In the genomic region with DNA sequence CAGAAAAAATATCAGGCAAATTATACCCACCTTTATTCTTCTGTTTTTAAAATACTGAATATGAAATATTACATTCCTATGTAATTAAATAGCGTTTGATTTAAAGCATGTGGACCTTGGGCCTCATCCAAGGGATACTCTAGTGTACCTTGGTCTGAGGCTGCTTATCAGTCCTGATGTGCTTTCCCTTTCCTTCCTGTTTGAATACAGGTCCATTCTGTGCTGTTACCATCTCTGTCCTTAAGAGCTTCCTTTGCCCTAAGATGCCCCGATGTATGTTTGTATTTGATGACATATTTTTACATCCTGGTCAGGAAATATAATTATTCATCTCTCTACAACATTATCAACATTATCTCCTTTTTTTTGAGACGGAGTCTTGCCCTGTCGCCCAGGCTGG, we compare ENCODE assay signal across 23 cellular contexts. TPM values are rescaled to one million over a fixed set of nuclear protein-coding genes. Genes with fewer than 3 reads are reported as not detected.
"Had no signal": no experiment of that assay in that cellular context is flagged by ENCODE, and none has a peak within 500 bp of the region (broad histone marks: within the 10 kb centered on the region; RNA-seq: fewer than 3 reads in every experiment).

No MANE protein-coding gene starts in this region.

- H3K4me3 ChIP-seq: dorsolateral prefrontal cortex, esophagus muscularis mucosa, skin epidermis, thyroid gland, upper lobe of left lung had no signal

- ATAC-seq: activated CD8-positive, alpha-beta memory T cell treated with anti-CD3 and anti-CD28 coated beads, Interleukin-2, amount 10 ng/mL, durations not matched to agents 7 days and 5 days; activated CD8-positive, alpha-beta T cell treated with anti-CD3 and anti-CD28 coated beads, Interleukin-2, amount 10 ng/mL, durations not matched to agents 7 days and 5 days; activated naive CD8-positive, alpha-beta T cell treated with anti-CD3 and anti-CD28 coated beads, Interleukin-2, amount 50 U/mL, for 24 hours; effector memory CD8-positive, alpha-beta T cell; foreskin keratinocyte; naive thymus-derived CD8-positive, alpha-beta T cell; sciatic nerve; stimulated activated memory B cell treated with anti-CD40 and anti-IgM and Interleukin-4, amounts not matched to agents 10 μg/mL and 1 μg/mL and 100 μg/mL, for 72 hours; stimulated activated naive CD8-positive, alpha-beta T cell treated with anti-CD3 and anti-CD28 coated beads, Interleukin-15, amount 100 ng/mL, for 72 hours had no signal

- H3K27me3 ChIP-seq: dorsolateral prefrontal cortex, esophagus muscularis mucosa, foreskin keratinocyte, thyroid gland, upper lobe of left lung had no signal

- DNase-seq: activated B cell treated with CpG ODN at 0.5 μM for 24 hours; activated CD4-positive, alpha-beta T cell treated with anti-CD3 and anti-CD28 coated beads, Interleukin-2, amount 50 U/mL, for 1 hour; activated CD8-positive, alpha-beta memory T cell treated with anti-CD3 and anti-CD28 coated beads, Interleukin-2, amount 10 ng/mL, durations not matched to agents 7 days and 5 days; activated CD8-positive, alpha-beta T cell treated with anti-CD3 and anti-CD28 coated beads, Interleukin-2, amount 10 ng/mL, durations not matched to agents 7 days and 5 days; activated naive CD8-positive, alpha-beta T cell treated with anti-CD3 and anti-CD28 coated beads, Interleukin-2, amount 50 U/mL, for 24 hours; activated T-cell treated with anti-CD3 and anti-CD28 coated beads, Interleukin-2, amount 50 U/mL, for 48 hours; anterior cingulate cortex; dorsolateral prefrontal cortex; effector memory CD8-positive, alpha-beta T cell; foreskin keratinocyte; naive thymus-derived CD8-positive, alpha-beta T cell; posterior cingulate gyrus; stimulated activated CD4-positive, alpha-beta T cell treated with anti-CD3 and anti-CD28 coated beads, Interleukin-4, amount 100 ng/mL, for 4 hours; stimulated activated CD8-positive, alpha-beta memory T cell treated with anti-CD3 and anti-CD28 coated beads, Interleukin-4, amount 100 ng/mL, for 48 hours; stimulated activated naive CD8-positive, alpha-beta T cell treated with anti-CD3 and anti-CD28 coated beads, Interleukin-15, amount 100 ng/mL, for 72 hours; T-helper 2 cell; thyroid gland; upper lobe of left lung had no signal

- H3K36me3 ChIP-seq: esophagus muscularis mucosa, thyroid gland, upper lobe of left lung had no signal

- H3K4me1 ChIP-seq: foreskin keratinocyte, thyroid gland had no signal

- H3K9me3 ChIP-seq: esophagus muscularis mucosa, thyroid gland, upper lobe of left lung had no signal

- H3K27ac ChIP-seq: dorsolateral prefrontal cortex, esophagus muscularis mucosa, foreskin keratinocyte, skin epidermis, thyroid gland had no signal

RNA-seq across cellular contexts. Expression of a gene that starts 24.1 kb away (rescaled TPM):
- total RNA-seq: activated B cell treated with CpG ODN at 0.5 μM for 24 hours; activated CD8-positive, alpha-beta memory T cell treated with anti-CD3 and anti-CD28 coated beads, Interleukin-2, amount 10 ng/mL, durations not matched to agents 7 days and 5 days; activated CD8-positive, alpha-beta T cell treated with anti-CD3 and anti-CD28 coated beads, Interleukin-2, amount 10 ng/mL, durations not matched to agents 7 days and 5 days; activated T-helper 2 cell treated with anti-CD3 and anti-CD28 coated beads, Interferon-gamma antibody, Interleukin-2, Interleukin-4, amounts not matched to agents 10 μg/mL and 5 μg/mL and 100 μg/mL, durations not matched to agents 14 hours and 24 hours and 36 hours had no signal
- polyA plus RNA-seq: naive thymus-derived CD8-positive, alpha-beta T cell had no signal
